8 cellular contexts compared by ENCODE assay signal in genomic region chr6:43228951-43229802, GRCh38. TPM values are rescaled to one million over a fixed set of nuclear protein-coding genes. Genes with fewer than 3 reads are reported as not detected.
DNase-seq lines count a peak whose midpoint lies in the region; ATAC-seq, FAIRE-seq and TF ChIP-seq lines count a peak whose summit lies in the region.

A gene with protein sequence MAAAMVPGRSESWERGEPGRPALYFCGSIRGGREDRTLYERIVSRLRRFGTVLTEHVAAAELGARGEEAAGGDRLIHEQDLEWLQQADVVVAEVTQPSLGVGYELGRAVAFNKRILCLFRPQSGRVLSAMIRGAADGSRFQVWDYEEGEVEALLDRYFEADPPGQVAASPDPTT (minus strand): TSS chr6:43229481. CDS start chr6:43229456, 25 bp downstream.

- peaks cover 0 to 2% of the 10 kb centered on the region in 2 donors for H3K9me3 ChIP-seq in lung (ENCODE audit: control insufficient read depth in 2 of 2, insufficient read depth in 1 of 2, low read length in 1 of 2)

- peak; percentile 70 for TF ChIP-seq CTCF in lung (IDR thresholded peaks at IDR 0.05; ENCODE audit: control extremely low read depth, extremely low read depth)

- H3K4me3 Mint-ChIP-seq in activated CD4-positive, alpha-beta memory T cell treated with anti-CD3 and anti-CD28 coated beads, Interleukin-2, amount 10 ng/mL, durations not matched to agents 7 days and 5 days: peak within 1 kb of the TSS; percentile 84

- peaks cover 9% of the 10 kb centered on the region for H3K27me3 Mint-ChIP-seq in activated CD4-positive, alpha-beta memory T cell treated with anti-CD3 and anti-CD28 coated beads, Interleukin-2, amount 10 ng/mL, durations not matched to agents 7 days and 5 days

- 1 to 2% methylated on average over 59 to 82 of the region's 82 CpGs for WGBS in lung, 2 donors

- peak; percentile 37 for ATAC-seq in HG03060 (IDR thresholded peaks at IDR 0.05; ENCODE audit: low read depth, unreplicated experiment)
- peak; percentile 95 for ATAC-seq in lung (ENCODE audit: insufficient read depth, low FRiP score)

- H3K36me3 ChIP-seq in ACC112 (ENCODE audit: insufficient read depth, low read length): no peaks in the 10 kb centered on the region
- no peaks in the 10 kb centered on the region for H3K36me3 ChIP-seq in lung (ENCODE audit: control insufficient read depth in 2 of 2, insufficient read depth in 2 of 2, low read length in 2 of 2)

- peak; percentile 71 for DNase-seq in GM18507 (ENCODE audit: extremely low spot score, insufficient read length, low read depth)
- peak; percentile 52 for DNase-seq in NCI-H510A (lab: John Stamatoyannopoulos, UW)
- peak; percentile 83 for DNase-seq in activated CD4-positive, alpha-beta memory T cell treated with anti-CD3 and anti-CD28 coated beads, Interleukin-2, amount 10 ng/mL, durations not matched to agents 7 days and 5 days
- peak; percentile 65 for DNase-seq in effector CD8-positive, alpha-beta T cell (lab: John Stamatoyannopoulos, UW)
- peak; percentile 76 for DNase-seq in lung (ENCODE audit: low spot score)
- DNase-seq in stimulated activated CD4-positive, alpha-beta T cell treated with anti-CD3 and anti-CD28 coated beads, TNF-alpha, amount 100 ng/mL, for 4 hours (ENCODE audit: low read depth in 3 of 3): peak; percentile 61 to 80 (median 68)

- POLR2A ChIA-PET in activated CD4-positive, alpha-beta memory T cell treated with anti-CD3 and anti-CD28 coated beads, Interleukin-2, amount 10 ng/mL, durations not matched to agents 7 days and 5 days (lab: Charles Lee): interaction anchor here (0.9 to 1.5 kb wide), 12 partner anchors 9 to 278 kb away, joined by 3 to 13 read pairs (median 4); partner anchors contain the start of genes ABCC10, CUL7, CUL9 and ZNF318

- H3K4me1 ChIP-seq in ACC112 (ENCODE audit: control insufficient read depth, insufficient read depth, low read length, unreplicated experiment) (peaks cover 5% of the 10 kb centered on the region), lung (ENCODE audit: control insufficient read depth in 2 of 2, insufficient read depth in 2 of 2, low read length in 2 of 2) (no peaks in the 10 kb centered on the region)

- peak within 1 kb of the TSS; percentile 83 for H3K27ac Mint-ChIP-seq in activated CD4-positive, alpha-beta memory T cell treated with anti-CD3 and anti-CD28 coated beads, Interleukin-2, amount 10 ng/mL, durations not matched to agents 7 days and 5 days

- H3K79me2 ChIP-seq in ACC112 (ENCODE audit: control insufficient read depth, insufficient read depth, low read length, unreplicated experiment): no peaks in the 10 kb centered on the region

- H3K4me3 ChIP-seq in ACC112 (ENCODE audit: low read depth, low read length) (peak within 1 kb of the TSS; percentile 90), lung (peak within 1 kb of the TSS; percentile 64)

- peak within 1 kb of the TSS; percentile 68 for H2AFZ ChIP-seq in ACC112 (ENCODE audit: low read length, unreplicated experiment)

- H3K27ac ChIP-seq in ACC112 (ENCODE audit: low read depth, low read length) (no peak within 1 kb of the TSS), lung (ENCODE audit: low read depth in 1 of 2, low read length in 1 of 2) (peak within 1 kb of the TSS in 1 of 2 donors; percentile 70)

- H3K27me3 ChIP-seq in ACC112 (ENCODE audit: insufficient read depth, low read length) (peaks cover 6% of the 10 kb centered on the region; the same call in 1 of the 2 replicates), lung (ENCODE audit: control insufficient read depth, insufficient read depth) (no peaks in the 10 kb centered on the region)

- H3K4me1 Mint-ChIP-seq in activated CD4-positive, alpha-beta memory T cell treated with anti-CD3 and anti-CD28 coated beads, Interleukin-2, amount 10 ng/mL, durations not matched to agents 7 days and 5 days: peaks cover 43% of the 10 kb centered on the region

- peaks cover 18% of the 10 kb centered on the region for H3K36me3 Mint-ChIP-seq in activated CD4-positive, alpha-beta memory T cell treated with anti-CD3 and anti-CD28 coated beads, Interleukin-2, amount 10 ng/mL, durations not matched to agents 7 days and 5 days (ENCODE audit: low read depth)

- CTCF ChIA-PET in activated CD4-positive, alpha-beta memory T cell treated with anti-CD3 and anti-CD28 coated beads, Interleukin-2, amount 10 ng/mL, durations not matched to agents 7 days and 5 days (lab: Charles Lee): interaction anchor here (0.5 to 3.9 kb wide), 41 partner anchors 9 to 463 kb away, joined by 3 to 24 read pairs (median 4); partner anchors contain the start of genes ABCC10, CRIP3, CUL9 and POLR1C

- FAIRE-seq in GM18507 (lab: Jason Lieb, UNC): peak; percentile 56

- H3K9me3 Mint-ChIP-seq in activated CD4-positive, alpha-beta memory T cell treated with anti-CD3 and anti-CD28 coated beads, Interleukin-2, amount 10 ng/mL, durations not matched to agents 7 days and 5 days: no peaks in the 10 kb centered on the region

RNA-seq across cellular contexts. Expression of the gene that starts here (rescaled TPM):
- total RNA-seq in activated CD4-positive, alpha-beta memory T cell treated with anti-CD3 and anti-CD28 coated beads, Interleukin-2, amount 10 ng/mL, durations not matched to agents 7 days and 5 days: 10 to 100 TPM; 39.6 to 42.5 TPM
- 10 to 100 TPM; 32.0 to 67.4 TPM for total RNA-seq in lung
- polyA plus RNA-seq in lung: 100 to 1,000 TPM; 102 to 135 TPM
